In the genomic region with DNA sequence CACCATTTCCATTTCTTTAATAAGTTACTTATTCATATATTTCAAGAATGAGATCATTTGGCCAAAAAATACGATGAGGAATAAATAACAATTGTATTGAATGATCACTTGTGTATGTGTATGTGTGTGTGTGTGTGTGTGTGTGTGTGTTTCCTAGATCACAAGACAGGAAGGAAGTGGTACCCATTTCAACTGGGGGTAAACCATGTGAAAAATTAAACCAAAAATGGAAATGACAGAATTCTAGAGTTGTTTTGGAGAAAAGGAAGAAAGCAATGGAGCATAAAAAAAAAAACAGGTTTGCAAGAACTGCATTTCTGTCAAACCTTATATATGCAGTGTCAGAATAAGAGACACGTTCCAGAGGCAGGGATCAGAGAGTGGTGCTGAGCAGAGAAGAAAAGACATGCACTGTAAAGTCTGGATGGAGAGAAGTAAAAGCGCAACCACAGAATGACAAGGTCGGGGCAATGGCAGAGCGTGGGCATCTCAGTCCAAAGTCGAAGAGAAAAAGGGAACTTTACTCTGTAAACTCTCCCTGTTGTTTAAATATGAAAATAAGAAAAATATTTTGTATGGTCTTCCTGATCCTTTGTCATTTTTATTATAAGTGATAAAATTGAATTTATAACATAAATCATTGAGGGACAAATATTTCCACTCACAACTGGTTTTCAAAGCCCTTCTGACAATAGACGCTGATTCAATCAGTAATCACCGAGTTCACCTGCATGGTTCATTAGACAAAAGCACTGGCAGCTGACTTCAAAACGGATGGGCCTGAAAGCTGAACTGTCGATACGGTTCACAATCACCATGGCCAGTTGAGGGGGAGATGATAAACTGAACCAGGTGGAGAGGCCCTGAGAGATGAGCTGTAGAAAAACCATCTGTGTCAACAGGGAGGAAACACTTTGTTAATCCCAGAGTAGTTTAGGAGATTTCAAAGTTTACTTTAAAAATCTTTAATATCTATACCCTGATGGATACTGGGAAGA, we compare ENCODE assay signal across 7 cellular contexts.
A peak's percentile ranks its signal among the peaks of the same experiment; 100 is the strongest.
DNase-seq lines count a peak whose midpoint lies in the region; ATAC-seq and TF ChIP-seq lines count a peak whose summit lies in the region.

No MANE protein-coding gene starts in this region.

- WGBS in mesenchymal stem cell, result 80% methylated on average over 9 of the region's 11 CpGs
- no CpG with 5 or more reads among the region's 11 CpGs for WGBS in H9 (ENCODE audit: extremely low coverage, insufficient read length, low lambda C conversion rate)

- peaks cover 9% of the 10 kb centered on the region for H3K36me3 Mint-ChIP-seq in activated T-helper 2 cell treated with anti-CD3 and anti-CD28 coated beads, Interferon-gamma antibody, Interleukin-2, Interleukin-4, amounts not matched to agents 10 μg/mL and 5 μg/mL and 100 μg/mL, durations not matched to agents 14 hours and 24 hours and 36 hours (ENCODE audit: low read depth)
- no peaks in the 10 kb centered on the region for H3K36me3 Mint-ChIP-seq in H9 (ENCODE audit: insufficient read depth in 1 of 3, low read depth in 3 of 3)

- no peak overlapping the region for H2BK20ac ChIP-seq in H9 (ENCODE audit: low read depth, low read length, poor library complexity, severe bottlenecking)

- H3K9ac ChIP-seq in mesenchymal stem cell (ENCODE audit: low read length), result no peak overlapping the region
- H3K9ac ChIP-seq in H9 (ENCODE audit: extremely low read depth, insufficient read length, low read length), result no peak overlapping the region

- H3K9me3 ChIP-seq in mesenchymal stem cell (ENCODE audit: control insufficient read depth, low read length) (no peaks in the 10 kb centered on the region), H9 (ENCODE audit: control insufficient read depth, low read depth, low read length) (no peaks in the 10 kb centered on the region)

- H4K91ac ChIP-seq in mesenchymal stem cell (ENCODE audit: low read length) (no peak overlapping the region), H9 (ENCODE audit: insufficient read length, low read depth, low read length) (no peak overlapping the region)

- H4K8ac ChIP-seq in mesenchymal stem cell (ENCODE audit: low read length) (no peak overlapping the region), H9 (replicated peaks; ENCODE audit: insufficient read length, low read depth, low read length) (no peak overlapping the region)

- H3K79me2 ChIP-seq in H9 (ENCODE audit: insufficient read depth, low read length), result no peaks in the 10 kb centered on the region

- H3K14ac ChIP-seq in mesenchymal stem cell (ENCODE audit: low read length in 2 of 2), result no peak overlapping the region
- no peak overlapping the region for H3K14ac ChIP-seq in H9 (ENCODE audit: insufficient read depth, low read length)

- no peak overlapping the region for H2BK12ac ChIP-seq in mesenchymal stem cell (ENCODE audit: low read length in 2 of 2)
- H2BK12ac ChIP-seq in H9 (ENCODE audit: insufficient read length, low read depth, low read length), result no peak overlapping the region

- no peak overlapping the region for H4K5ac ChIP-seq in H9 (ENCODE audit: insufficient read length, low read depth, low read length)

- H3K79me1 ChIP-seq in mesenchymal stem cell (replicated peaks; ENCODE audit: low read length, poor library complexity, severe bottlenecking) (no peaks in the 10 kb centered on the region), H9 (ENCODE audit: insufficient read depth, low read depth, low read length, poor library complexity, severe bottlenecking) (no peaks in the 10 kb centered on the region)

- intact Hi-C loops in activated T-helper 2 cell treated with anti-CD3 and anti-CD28 coated beads, Interferon-gamma antibody, Interleukin-2, Interleukin-4, amounts not matched to agents 10 μg/mL and 5 μg/mL and 100 μg/mL, durations not matched to agents 14 hours and 24 hours and 36 hours (cut with micrococcal nuclease), result loop anchor here (10.0 kb wide), 1 partner anchor 307 kb away; the partner anchor contains the start of gene USP13

- no peak overlapping the region for H3T11ph ChIP-seq in H9 (ENCODE audit: low read length)

- TF ChIP-seq CTCF in H9 (conservative IDR thresholded peaks at IDR 0.05), result no peak

- no peak overlapping the region for H3K4me3 ChIP-seq in mesenchymal stem cell (ENCODE audit: insufficient read depth in 1 of 2, low read depth in 1 of 2, low read length in 2 of 2)

- no peak overlapping the region for H3K56ac ChIP-seq in H9 (ENCODE audit: insufficient read length, low read depth, low read length)

- H3K4me2 ChIP-seq in mesenchymal stem cell (ENCODE audit: low read length, poor library complexity, severe bottlenecking) (no peak overlapping the region), H9 (ENCODE audit: insufficient read depth, insufficient read length, low read length) (no peak overlapping the region)

- no peak overlapping the region for H3K4me3 Mint-ChIP-seq in activated T-helper 2 cell treated with anti-CD3 and anti-CD28 coated beads, Interferon-gamma antibody, Interleukin-2, Interleukin-4, amounts not matched to agents 10 μg/mL and 5 μg/mL and 100 μg/mL, durations not matched to agents 14 hours and 24 hours and 36 hours (ENCODE audit: low read depth)
- no peak overlapping the region for H3K4me3 Mint-ChIP-seq in H9

- no peaks in the 10 kb centered on the region for H3K23me2 ChIP-seq in H9 (ENCODE audit: insufficient read length, low read depth, low read length, poor library complexity, severe bottlenecking)

- H3K27me3 Mint-ChIP-seq in activated T-helper 2 cell treated with anti-CD3 and anti-CD28 coated beads, Interferon-gamma antibody, Interleukin-2, Interleukin-4, amounts not matched to agents 10 μg/mL and 5 μg/mL and 100 μg/mL, durations not matched to agents 14 hours and 24 hours and 36 hours (ENCODE audit: low read depth), result peaks cover 19% of the 10 kb centered on the region
- no peaks in the 10 kb centered on the region for H3K27me3 Mint-ChIP-seq in H9 (ENCODE audit: low read depth)

- peaks cover 36% of the 10 kb centered on the region for H3K4me1 Mint-ChIP-seq in activated T-helper 2 cell treated with anti-CD3 and anti-CD28 coated beads, Interferon-gamma antibody, Interleukin-2, Interleukin-4, amounts not matched to agents 10 μg/mL and 5 μg/mL and 100 μg/mL, durations not matched to agents 14 hours and 24 hours and 36 hours (ENCODE audit: low read depth)
- no peaks in the 10 kb centered on the region for H3K4me1 Mint-ChIP-seq in H9

- H2BK15ac ChIP-seq in mesenchymal stem cell (ENCODE audit: low read depth, poor library complexity, severe bottlenecking) (no peak overlapping the region), H9 (ENCODE audit: low read depth, low read length) (no peak overlapping the region)

- H2AFZ ChIP-seq in mesenchymal stem cell (ENCODE audit: low read depth, low read length), result no peak overlapping the region
- H2AFZ ChIP-seq in H9 (ENCODE audit: low read length), result no peak overlapping the region

- ATAC-seq in GM19035 (IDR thresholded peaks at IDR 0.05; ENCODE audit: unreplicated experiment) (peak; percentile 58), HG02763 (IDR thresholded peaks at IDR 0.05; ENCODE audit: unreplicated experiment) (peak; percentile 68)

- H3K23ac ChIP-seq in mesenchymal stem cell (ENCODE audit: low read length in 2 of 2) (no peak overlapping the region), H9 (ENCODE audit: insufficient read length, low read depth, low read length) (no peak overlapping the region)

- H3K27me3 ChIP-seq in mesenchymal stem cell (ENCODE audit: control insufficient read depth in 1 of 2, insufficient read depth in 1 of 2, low read length in 2 of 2) (no peaks in the 10 kb centered on the region), H9 (ENCODE audit: insufficient read depth, low read length) (no peaks in the 10 kb centered on the region)

- H2BK120ac ChIP-seq in mesenchymal stem cell (ENCODE audit: low read depth, low read length) (no peak overlapping the region), H9 (ENCODE audit: low read depth, low read length, poor library complexity, severe bottlenecking) (no peak overlapping the region)

- no peak overlapping the region for H2AK5ac ChIP-seq in mesenchymal stem cell (ENCODE audit: low read length, severe bottlenecking)
- no peak overlapping the region for H2AK5ac ChIP-seq in H9 (ENCODE audit: insufficient read length, low read length)

- no peak overlapping the region for H3K27ac Mint-ChIP-seq in activated T-helper 2 cell treated with anti-CD3 and anti-CD28 coated beads, Interferon-gamma antibody, Interleukin-2, Interleukin-4, amounts not matched to agents 10 μg/mL and 5 μg/mL and 100 μg/mL, durations not matched to agents 14 hours and 24 hours and 36 hours
- no peak overlapping the region for H3K27ac Mint-ChIP-seq in H9

- H3K4me1 ChIP-seq in mesenchymal stem cell (ENCODE audit: control insufficient read depth, insufficient read depth, low read depth, low read length), result peaks cover 3% of the 10 kb centered on the region
- H3K4me1 ChIP-seq in H9 (ENCODE audit: insufficient read depth, low read length), result no peaks in the 10 kb centered on the region

- peak overlapping the region; percentile 55 for H3K27ac ChIP-seq in mesenchymal stem cell (ENCODE audit: low read length, poor library complexity, severe bottlenecking)
- no peak overlapping the region for H3K27ac ChIP-seq in H9 (ENCODE audit: insufficient read length, low read depth, low read length)

- H3K18ac ChIP-seq in mesenchymal stem cell (ENCODE audit: low read depth in 1 of 2, low read length in 2 of 2) (no peak overlapping the region), H9 (ENCODE audit: insufficient read length, low read depth, low read length) (no peak overlapping the region)

- H3K4ac ChIP-seq in mesenchymal stem cell (ENCODE audit: low read depth in 1 of 2, low read length in 2 of 2), result no peak overlapping the region
- H3K4ac ChIP-seq in H9 (ENCODE audit: low read depth, low read length), result no peak overlapping the region

- H4K20me1 ChIP-seq in H9 (ENCODE audit: control insufficient read depth, insufficient read depth, insufficient read length), result no peaks in the 10 kb centered on the region

- DNase-seq in NCI-H1092 (lab: John Stamatoyannopoulos, UW), result peak; percentile 46
- DNase-seq in mesenchymal stem cell, result no peak
- DNase-seq in stimulated activated CD4-positive, alpha-beta T cell treated with anti-CD3 and anti-CD28 coated beads, Interleukin-12 subunit alpha, Interleukin-12 subunit beta, amount 100 ng/mL, for 4 hours, result no peak
- no peak for DNase-seq in activated T-helper 2 cell treated with anti-CD3 and anti-CD28 coated beads, Interferon-gamma antibody, Interleukin-2, Interleukin-4, amounts not matched to agents 10 μg/mL and 5 μg/mL and 100 μg/mL, durations not matched to agents 14 hours and 24 hours and 36 hours (ENCODE audit: low spot score)
- DNase-seq in H9, result no peak

- H3K36me3 ChIP-seq in mesenchymal stem cell (ENCODE audit: control insufficient read depth in 1 of 2, insufficient read depth in 2 of 2, low read depth in 1 of 2, low read length in 2 of 2), result no peaks in the 10 kb centered on the region

- no peak overlapping the region for H2BK5ac ChIP-seq in mesenchymal stem cell (ENCODE audit: low read depth, low read length, poor library complexity, severe bottlenecking)
- no peak overlapping the region for H2BK5ac ChIP-seq in H9 (ENCODE audit: insufficient read length, low read length)

- peaks cover 5% of the 10 kb centered on the region for H3K9me3 Mint-ChIP-seq in activated T-helper 2 cell treated with anti-CD3 and anti-CD28 coated beads, Interferon-gamma antibody, Interleukin-2, Interleukin-4, amounts not matched to agents 10 μg/mL and 5 μg/mL and 100 μg/mL, durations not matched to agents 14 hours and 24 hours and 36 hours
- no peaks in the 10 kb centered on the region for H3K9me3 Mint-ChIP-seq in H9
